16 cellular contexts compared by ENCODE assay signal in genomic region chr9:89928106-89928505, GRCh38.
A peak's percentile ranks its signal among the peaks of the same experiment; 100 is the strongest.
DNase-seq lines count a peak whose midpoint lies in the region; ATAC-seq and TF ChIP-seq lines count a peak whose summit lies in the region.
"Had no signal": no experiment of that assay in that cellular context is flagged by ENCODE, and none has a peak within 500 bp of the region (broad histone marks: within the 10 kb centered on the region; RNA-seq: fewer than 3 reads in every experiment).

No MANE protein-coding gene starts in this region.

- H3K27ac Mint-ChIP-seq in activated naive CD4-positive, alpha-beta T cell treated with anti-CD3 and anti-CD28 coated beads, Interleukin-2, amount 10 ng/mL, durations not matched to agents 7 days and 5 days, result no peak overlapping the region
- no peak overlapping the region for H3K27ac Mint-ChIP-seq in activated naive CD4-positive, alpha-beta T cell treated with anti-CD3 and anti-CD28 coated beads, Interleukin-2, amount 50 U/mL, for 72 hours
- H3K27ac Mint-ChIP-seq in endothelial cell (ENCODE audit: unreplicated experiment) (peak overlapping the region; percentile 3), osteocyte (ENCODE audit: unreplicated experiment) (no peak overlapping the region)
- H3K27ac Mint-ChIP-seq: B cell; CD14-positive monocyte; CD4-positive, alpha-beta memory T cell; GM23338 had no signal

- H3K4me1 Mint-ChIP-seq in activated naive CD4-positive, alpha-beta T cell treated with anti-CD3 and anti-CD28 coated beads, Interleukin-2, amount 10 ng/mL, durations not matched to agents 7 days and 5 days, result peaks cover 21% of the 10 kb centered on the region
- H3K4me1 Mint-ChIP-seq in endothelial cell (ENCODE audit: unreplicated experiment), result peaks cover 76% of the 10 kb centered on the region
- H3K4me1 Mint-ChIP-seq in osteocyte (ENCODE audit: unreplicated experiment), result peaks cover 27% of the 10 kb centered on the region

- peaks cover 48% of the 10 kb centered on the region for H3K27me3 Mint-ChIP-seq in activated naive CD4-positive, alpha-beta T cell treated with anti-CD3 and anti-CD28 coated beads, Interleukin-2, amount 10 ng/mL, durations not matched to agents 7 days and 5 days
- peaks cover 5% of the 10 kb centered on the region for H3K27me3 Mint-ChIP-seq in endothelial cell (ENCODE audit: unreplicated experiment)
- H3K27me3 Mint-ChIP-seq in osteocyte (ENCODE audit: unreplicated experiment), result peaks cover 6% of the 10 kb centered on the region

- ATAC-seq in activated naive CD4-positive, alpha-beta T cell treated with anti-CD3 and anti-CD28 coated beads, Interleukin-2, amount 50 U/mL, for 72 hours, result no peak
- no peak for ATAC-seq in GM21360 (IDR thresholded peaks at IDR 0.05; ENCODE audit: unreplicated experiment)
- ATAC-seq in HG03135 (IDR thresholded peaks at IDR 0.05; ENCODE audit: unreplicated experiment), result no peak
- no peak for ATAC-seq in HG02623 (IDR thresholded peaks at IDR 0.05; ENCODE audit: unreplicated experiment)
- ATAC-seq: GM12878, GM23338 had no signal

- H3K27ac ChIP-seq in C4-2B, result peak overlapping the region; percentile 1

- H3K36me3 Mint-ChIP-seq in activated naive CD4-positive, alpha-beta T cell treated with anti-CD3 and anti-CD28 coated beads, Interleukin-2, amount 10 ng/mL, durations not matched to agents 7 days and 5 days, result no peaks in the 10 kb centered on the region
- no peaks in the 10 kb centered on the region for H3K36me3 Mint-ChIP-seq in activated naive CD4-positive, alpha-beta T cell treated with anti-CD3 and anti-CD28 coated beads, Interleukin-2, amount 50 U/mL, for 72 hours
- H3K36me3 Mint-ChIP-seq in endothelial cell (ENCODE audit: low read depth, unreplicated experiment) (peaks cover 3% of the 10 kb centered on the region), osteocyte (ENCODE audit: unreplicated experiment) (no peaks in the 10 kb centered on the region)
- H3K36me3 Mint-ChIP-seq: CD14-positive monocyte; CD4-positive, alpha-beta memory T cell had no signal

- no peaks in the 10 kb centered on the region for H3K9me3 Mint-ChIP-seq in activated naive CD4-positive, alpha-beta T cell treated with anti-CD3 and anti-CD28 coated beads, Interleukin-2, amount 10 ng/mL, durations not matched to agents 7 days and 5 days
- no peaks in the 10 kb centered on the region for H3K9me3 Mint-ChIP-seq in activated naive CD4-positive, alpha-beta T cell treated with anti-CD3 and anti-CD28 coated beads, Interleukin-2, amount 50 U/mL, for 72 hours
- H3K9me3 Mint-ChIP-seq in endothelial cell (ENCODE audit: unreplicated experiment), result no peaks in the 10 kb centered on the region
- no peaks in the 10 kb centered on the region for H3K9me3 Mint-ChIP-seq in osteocyte (ENCODE audit: unreplicated experiment)
- H3K9me3 Mint-ChIP-seq: CD14-positive monocyte; CD4-positive, alpha-beta memory T cell; GM23338 had no signal

- CTCF ChIA-PET in activated naive CD4-positive, alpha-beta T cell treated with anti-CD3 and anti-CD28 coated beads, Interleukin-2, amount 10 ng/mL, durations not matched to agents 7 days and 5 days (lab: Charles Lee), result interaction anchor here (4.1 kb wide), 1 partner anchor 324 kb away, joined by 20 read pairs; the partner anchor contains the start of gene GADD45G

- H3K4me3 Mint-ChIP-seq in activated naive CD4-positive, alpha-beta T cell treated with anti-CD3 and anti-CD28 coated beads, Interleukin-2, amount 10 ng/mL, durations not matched to agents 7 days and 5 days, result no peak overlapping the region
- H3K4me3 Mint-ChIP-seq in endothelial cell (ENCODE audit: unreplicated experiment) (no peak overlapping the region), osteocyte (ENCODE audit: unreplicated experiment) (no peak overlapping the region)
- H3K4me3 Mint-ChIP-seq: B cell; CD14-positive monocyte; CD4-positive, alpha-beta memory T cell; GM23338 had no signal

- TF ChIP-seq CTCF in C4-2B (conservative IDR thresholded peaks at IDR 0.05) (no peak), endothelial cell (IDR thresholded peaks at IDR 0.05; ENCODE audit: unreplicated experiment) (no peak), osteocyte (IDR thresholded peaks at IDR 0.05) (no peak)

- DNase-seq in activated naive CD4-positive, alpha-beta T cell treated with anti-CD3 and anti-CD28 coated beads, Interleukin-2, amount 10 ng/mL, durations not matched to agents 7 days and 5 days, result peak; percentile 11
- no peak for DNase-seq in activated naive CD4-positive, alpha-beta T cell treated with anti-CD3 and anti-CD28 coated beads, Interleukin-2, amount 50 U/mL, for 72 hours (ENCODE audit: low spot score in 2 of 2)
- DNase-seq in endothelial cell (ENCODE audit: low spot score), result no peak
- DNase-seq in osteocyte (ENCODE audit: extremely low spot score, unreplicated experiment), result peak; percentile 48
- DNase-seq: CD4-positive, alpha-beta memory T cell; DMS79 treated with DMSO at 0.1 percent for 48 hours; HCEC 1CT; KG1 had no signal

Comparison
In these comparisons a context has a peak if more than half of its experiments do, and no peak if none do; other contexts are left out.
1. DNase-seq: peak in activated naive CD4-positive, alpha-beta T cell treated with anti-CD3 and anti-CD28 coated beads, Interleukin-2, amount 10 ng/mL, durations not matched to agents 7 days and 5 days (single experiment) and osteocyte (single experiment); none in activated naive CD4-positive, alpha-beta T cell treated with anti-CD3 and anti-CD28 coated beads, Interleukin-2, amount 50 U/mL, for 72 hours (0 of 2) and endothelial cell (single experiment).